Comparison of ENCODE assay signal across 18 cellular contexts in the genomic region with DNA sequence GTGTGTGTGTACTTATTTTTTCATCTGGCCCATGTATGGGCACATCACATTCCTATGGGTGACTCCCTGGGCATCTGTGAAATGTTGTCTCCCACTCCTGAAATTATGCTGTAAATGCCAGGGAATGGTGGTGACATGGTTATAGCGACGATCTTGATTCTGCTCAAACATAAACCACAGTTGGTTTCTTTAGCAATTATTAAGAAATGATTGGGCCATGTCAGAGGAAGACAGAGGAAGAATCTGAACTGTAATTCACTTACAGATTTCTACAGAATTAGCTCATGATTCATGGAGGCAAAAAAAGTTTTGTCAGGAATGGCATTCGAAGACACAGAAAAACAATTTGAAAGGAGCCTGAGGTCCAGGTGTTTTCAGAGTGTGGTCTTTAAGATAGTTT. TPM values are rescaled to one million over a fixed set of nuclear protein-coding genes. Genes with fewer than 3 reads are reported as not detected.
DNase-seq lines count a peak whose midpoint lies in the region; ATAC-seq and TF ChIP-seq lines count a peak whose summit lies in the region.
"Had no signal": no experiment of that assay in that cellular context is flagged by ENCODE, and none has a peak within 500 bp of the region (broad histone marks: within the 10 kb centered on the region; RNA-seq: fewer than 3 reads in every experiment).

No MANE protein-coding gene starts in this region.

- H3K4me1 Mint-ChIP-seq in CD14-positive monocyte (peaks cover 57% of the 10 kb centered on the region), HFFc6 (ENCODE audit: low read depth) (peaks cover 47% of the 10 kb centered on the region)

- H3K36me3 ChIP-seq in brain microvascular endothelial cell (replicated peaks) (no peaks in the 10 kb centered on the region), neutrophil (peaks cover 4% of the 10 kb centered on the region), BE2C (no peaks in the 10 kb centered on the region)
- H3K36me3 ChIP-seq: BLaER1 had no signal

- no peak overlapping the region for H3K4me3 ChIP-seq in brain microvascular endothelial cell (ENCODE audit: low read depth, low read length)
- H3K4me3 ChIP-seq in neutrophil (ENCODE audit: low read depth in 1 of 2, low read length in 1 of 2) = no peak overlapping the region
- no peak overlapping the region for H3K4me3 ChIP-seq in BE2C (ENCODE audit: low read depth, low read length)
- H3K4me3 ChIP-seq: BLaER1 had no signal

- H3K9me3 Mint-ChIP-seq in CD14-positive monocyte (peaks cover 4 to 7% (median 5%) of the 10 kb centered on the region in 7 donors), HFFc6 (peaks cover under 1% of the 10 kb centered on the region; the same call in 1 of the 2 replicates)

- peaks cover 5 to 16% of the 10 kb centered on the region in 2 donors for H3K36me3 Mint-ChIP-seq in CD14-positive monocyte
- peaks cover under 1% of the 10 kb centered on the region for H3K36me3 Mint-ChIP-seq in HFFc6 (ENCODE audit: low read depth)
- H3K36me3 Mint-ChIP-seq: IgD-negative memory B cell had no signal

- no peak for TF ChIP-seq CTCF in CD14-positive monocyte (IDR thresholded peaks at IDR 0.05)
- no peak for TF ChIP-seq CTCF in HFFc6 (IDR thresholded peaks at IDR 0.05)
- TF ChIP-seq CTCF in brain microvascular endothelial cell (IDR thresholded peaks at IDR 0.05; ENCODE audit: low read depth, low read length, missing control alignments) = no peak
- TF ChIP-seq CTCF in neutrophil (IDR thresholded peaks at IDR 0.05) = no peak
- no peak for TF ChIP-seq CTCF in BE2C (IDR thresholded peaks at IDR 0.05; ENCODE audit: low read depth, low read length)

- peak overlapping the region; percentile 25 for H3K27ac ChIP-seq in brain microvascular endothelial cell
- peak overlapping the region; percentile 55 for H3K27ac ChIP-seq in neutrophil
- H3K27ac ChIP-seq: BLaER1 had no signal

- no peaks in the 10 kb centered on the region for H3K27me3 ChIP-seq in brain microvascular endothelial cell (replicated peaks)
- H3K27me3 ChIP-seq in neutrophil = no peaks in the 10 kb centered on the region
- no peaks in the 10 kb centered on the region for H3K27me3 ChIP-seq in BE2C
- H3K27me3 ChIP-seq: BLaER1 had no signal

- H3K27me3 Mint-ChIP-seq in CD14-positive monocyte (ENCODE audit: low read depth in 3 of 3) (peaks cover 0 to 2% (median 2%) of the 10 kb centered on the region in 3 donors), HFFc6 (ENCODE audit: insufficient read depth) (no peaks in the 10 kb centered on the region; the same call in 1 of the 2 replicates)
- H3K27me3 Mint-ChIP-seq: IgD-negative memory B cell had no signal

- peak overlapping the region in 1 of 2 donors; percentile 16 for H3K4me3 Mint-ChIP-seq in CD14-positive monocyte
- H3K4me3 Mint-ChIP-seq in HFFc6 = no peak overlapping the region
- H3K4me3 Mint-ChIP-seq: H9, IgD-negative memory B cell had no signal

- no peak for ATAC-seq in GM19463 (IDR thresholded peaks at IDR 0.05; ENCODE audit: unreplicated experiment)
- ATAC-seq in HG03342 (IDR thresholded peaks at IDR 0.05; ENCODE audit: unreplicated experiment) = no peak

- peak overlapping the region; percentile 57 to 83 (median 61) for H3K27ac Mint-ChIP-seq in CD14-positive monocyte
- H3K27ac Mint-ChIP-seq in HFFc6 = peak overlapping the region; percentile 19; the same call in 1 of the 2 replicates
- H3K27ac Mint-ChIP-seq: H9 had no signal

- no peaks in the 10 kb centered on the region for H3K9me3 ChIP-seq in neutrophil
- H3K9me3 ChIP-seq in BE2C = no peaks in the 10 kb centered on the region

- intact Hi-C loops in CD14-positive monocyte (cut with micrococcal nuclease) = no loop called here

- H3K4me1 ChIP-seq in neutrophil (ENCODE audit: control insufficient read depth in 1 of 2, insufficient read depth in 1 of 2, low read depth in 1 of 2, low read length in 1 of 2) (peaks cover 34 to 36% of the 10 kb centered on the region in 2 experiments), BE2C (no peaks in the 10 kb centered on the region)

- DNase-seq in CD14-positive monocyte (ENCODE audit: low spot score) (no peak), HFFc6 (no peak), brain microvascular endothelial cell (no peak), UCSD-AML1 (lab: John Stamatoyannopoulos, UW; ENCODE audit: unreplicated experiment) (no peak), BE2C (no peak)
- DNase-seq: DMS 273 treated with DMSO at 0.1 percent for 48 hours; H9; NCI-H2227 treated with DMSO at 0.1 percent for 48 hours; NCI-H526; NK-92 treated with Interleukin-12 subunit alpha and Interleukin-12 subunit beta, amount 100 ng/mL, for 24 hours; OCI-M1; RPMI8226 had no signal

- in situ Hi-C loops in brain microvascular endothelial cell (cut with HindIII; ENCODE audit: low pct_ligation_motif_present, low sequenced_read_pairs) = no loop called here

RNA-seq across cellular contexts. Expression of a gene that starts 25.8 kb away (rescaled TPM):
- polyA plus RNA-seq in CD14-positive monocyte = 1 to 10 TPM; 1.5 to 3.2 TPM
- total RNA-seq in HFFc6 (2021; fragmentation: NEBNext Ultra II Directional; extraction: Animal tissue kit (Norgen Biotek cat#: 25700)) = 1 to 10 TPM in 1 of 6 experiments, under 1 TPM in 5; 0.71 to 1.3 (median 0.85) TPM
- polyA plus RNA-seq in BE2C (2012; ENCODE audit: insufficient read depth, insufficient read length, low read depth) = not detected
- total RNA-seq: LHCN-M2 had no signal
- polyA plus RNA-seq: IgD-negative memory B cell had no signal
